Comparison of ENCODE assay signal across 31 cellular contexts in the genomic region with DNA sequence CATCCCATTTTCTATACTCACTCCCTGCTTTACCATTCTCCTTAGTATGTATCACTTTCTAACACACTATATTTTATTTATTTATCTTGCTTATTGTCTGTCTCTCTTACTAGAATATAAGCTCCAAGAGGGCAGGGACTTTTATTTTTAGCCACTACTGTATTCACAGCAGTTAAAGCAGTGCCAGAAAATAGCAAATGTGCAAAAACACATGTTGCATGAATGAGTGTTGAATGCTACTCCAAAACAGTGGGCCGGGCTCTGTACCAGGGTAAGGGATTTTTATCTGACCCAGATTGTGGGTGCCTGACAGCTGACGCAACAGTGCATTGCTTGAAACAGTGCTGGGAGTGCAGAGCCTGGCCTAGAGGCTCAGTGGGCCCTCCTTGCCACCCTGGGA. TPM values are rescaled to one million over a fixed set of nuclear protein-coding genes. Genes with fewer than 3 reads are reported as not detected.
"Had no signal": no experiment of that assay in that cellular context is flagged by ENCODE, and none has a peak within 500 bp of the region (broad histone marks: within the 10 kb centered on the region; RNA-seq: fewer than 3 reads in every experiment).

No MANE protein-coding gene starts in this region.

- H3K79me2 ChIP-seq: hepatocyte had no signal

- ATAC-seq: activated CD4-positive, alpha-beta T cell treated with anti-CD3 and anti-CD28 coated beads for 36 hours; activated T-cell treated with anti-CD3 and anti-CD28 coated beads, Interleukin-2, amount 50 U/mL, for 72 hours; body of pancreas; effector memory CD8-positive, alpha-beta T cell; foreskin keratinocyte; gastroesophageal sphincter; heart right ventricle; T-cell had no signal

- H3K4me3 ChIP-seq: body of pancreas, esophagus muscularis mucosa, gastroesophageal sphincter, heart right ventricle, hepatocyte had no signal

- H3K4me1 ChIP-seq: body of pancreas, foreskin keratinocyte had no signal

- H3K4me2 ChIP-seq: hepatocyte had no signal

- H3K9me3 ChIP-seq: body of pancreas, esophagus muscularis mucosa, gastroesophageal sphincter, heart right ventricle had no signal

- FAIRE-seq: colon had no signal

- DNase-seq: activated CD4-positive, alpha-beta memory T cell treated with anti-CD3 and anti-CD28 coated beads, Interleukin-2, amount 10 ng/mL, durations not matched to agents 7 days and 5 days; activated CD4-positive, alpha-beta T cell treated with anti-CD3 and anti-CD28 coated beads for 36 hours; activated CD4-positive, alpha-beta T cell treated with anti-CD3 and anti-CD28 coated beads, Interleukin-2, amount 10 ng/mL, durations not matched to agents 24 days and 14 days; activated CD4-positive, alpha-beta T cell treated with anti-CD3 and anti-CD28 coated beads, Interleukin-2, amount 50 U/mL, for 4 hours; activated CD4-positive, CD25-positive, alpha-beta regulatory T cell; activated CD4-positive, CD25-positive, alpha-beta regulatory T cell treated with anti-CD3 and anti-CD28 coated beads, Interleukin-2, amount 50 U/mL, for 72 hours; activated CD8-positive, alpha-beta memory T cell treated with anti-CD3 and anti-CD28 coated beads, Interleukin-2, amount 50 U/mL, for 48 hours; activated gamma-delta T cell treated with Interleukin-2 at 50 U/mL for 16 hours; activated naive CD4-positive, alpha-beta T cell treated with anti-CD3 and anti-CD28 coated beads, Interleukin-2, amount 50 U/mL, for 16 hours; activated naive CD4-positive, alpha-beta T cell treated with Interleukin-2 at 50 U/mL for 16 hours; activated T-cell treated with anti-CD3 and anti-CD28 coated beads for 4 hours; activated T-cell treated with anti-CD3 and anti-CD28 coated beads, Interleukin-2, amount 50 U/mL, for 24 hours; activated T-cell treated with anti-CD3 and anti-CD28 coated beads, Interleukin-2, amount 50 U/mL, for 72 hours; amygdala; aorta; body of pancreas; caudate nucleus; cortex of kidney; dermis blood vessel endothelial cell; effector CD4-positive, alpha-beta T cell; effector memory CD8-positive, alpha-beta T cell; erythroblast; foreskin keratinocyte; heart right ventricle; T-cell; T1000 had no signal

- H3K27ac ChIP-seq: body of pancreas, esophagus muscularis mucosa, foreskin keratinocyte, gastroesophageal sphincter, heart right ventricle, hepatocyte had no signal

- H2AFZ ChIP-seq: hepatocyte had no signal

- H3K27me3 ChIP-seq: body of pancreas, esophagus muscularis mucosa, foreskin keratinocyte, gastroesophageal sphincter, heart right ventricle, hepatocyte had no signal

RNA-seq across cellular contexts. Expression of gene COL16A1, which starts 24.7 kb away (rescaled TPM):
- total RNA-seq: activated CD4-positive, alpha-beta memory T cell treated with anti-CD3 and anti-CD28 coated beads, Interleukin-2, amount 10 ng/mL, durations not matched to agents 7 days and 5 days; activated CD4-positive, alpha-beta T cell treated with anti-CD3 and anti-CD28 coated beads, Interleukin-2, amount 10 ng/mL, durations not matched to agents 24 days and 14 days; T-helper 2 cell treated with Interferon-gamma antibody and Interleukin-4, amounts not matched to agents 100 ng/mL and 5 ng/mL, for 36 hours had no signal
